Comparison of ENCODE assay signal across 8 cellular contexts in the genomic region with DNA sequence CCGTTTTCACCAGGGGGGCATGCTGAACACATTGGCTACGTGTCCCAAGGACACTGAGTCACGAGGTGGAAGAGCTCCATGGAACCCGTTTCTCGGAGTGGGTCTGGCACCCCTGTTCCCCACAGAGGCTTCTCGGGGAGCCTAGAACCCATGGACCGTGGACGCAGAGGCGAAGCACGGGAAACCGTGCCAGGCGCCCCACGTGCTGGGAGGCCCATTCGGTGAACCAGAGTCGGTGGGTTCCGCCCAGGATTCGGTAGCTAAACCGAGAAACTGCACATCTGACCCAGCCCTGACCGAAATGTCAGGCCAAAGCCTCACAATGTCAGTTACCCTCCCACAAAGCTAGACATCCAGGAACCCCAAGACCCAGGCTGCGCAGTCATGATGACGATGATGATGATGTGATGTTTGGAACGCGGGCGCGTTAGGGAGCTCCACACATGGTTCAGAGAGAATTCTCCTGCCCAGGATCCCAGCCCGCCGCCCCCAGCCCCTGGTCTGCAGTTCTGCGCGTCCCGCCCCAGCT. TPM values are rescaled to one million over a fixed set of nuclear protein-coding genes. Genes with fewer than 3 reads are reported as not detected.
DNase-seq lines count a peak whose midpoint lies in the region; ATAC-seq and TF ChIP-seq lines count a peak whose summit lies in the region.

No MANE protein-coding gene starts in this region.

- peak overlapping the region; percentile 91 for H3K4me3 ChIP-seq in fibroblast of mammary gland (ENCODE audit: control insufficient read depth, low read depth, low read length)
- H3K4me3 ChIP-seq in neural progenitor cell: peak overlapping the region; percentile 89

- no peaks in the 10 kb centered on the region for H3K4me1 ChIP-seq in neural progenitor cell

- H3K27me3 ChIP-seq in neural progenitor cell: peaks cover 11% of the 10 kb centered on the region

- H3K36me3 ChIP-seq in neural progenitor cell: no peaks in the 10 kb centered on the region

- peaks cover 44% of the 10 kb centered on the region for H3K4me1 Mint-ChIP-seq in activated naive CD4-positive, alpha-beta T cell treated with anti-CD3 and anti-CD28 coated beads for 36 hours (ENCODE audit: low read depth)
- peaks cover 39% of the 10 kb centered on the region for H3K4me1 Mint-ChIP-seq in neural progenitor cell

- TF ChIP-seq CTCF in fibroblast of mammary gland (conservative IDR thresholded peaks at IDR 0.05; ENCODE audit: control insufficient read depth, insufficient read depth, low read depth, low read length) (no peak), neural progenitor cell (IDR thresholded peaks at IDR 0.05) (no peak)

- peak overlapping the region; percentile 84 for H3K4me3 Mint-ChIP-seq in activated naive CD4-positive, alpha-beta T cell treated with anti-CD3 and anti-CD28 coated beads for 36 hours
- H3K4me3 Mint-ChIP-seq in neural progenitor cell: peak overlapping the region; percentile 99

- no peaks in the 10 kb centered on the region for H3K9me3 Mint-ChIP-seq in activated naive CD4-positive, alpha-beta T cell treated with anti-CD3 and anti-CD28 coated beads for 36 hours
- peaks cover 10% of the 10 kb centered on the region for H3K9me3 Mint-ChIP-seq in neural progenitor cell

- no peak overlapping the region for H3K27ac ChIP-seq in neural progenitor cell

- H3K27ac Mint-ChIP-seq in activated naive CD4-positive, alpha-beta T cell treated with anti-CD3 and anti-CD28 coated beads for 36 hours: peak overlapping the region; percentile 93
- peak overlapping the region; percentile 96 for H3K27ac Mint-ChIP-seq in neural progenitor cell

- peak overlapping the region; percentile 88 for H2AFZ ChIP-seq in neural progenitor cell (replicated peaks)

- H3K9ac ChIP-seq in neural progenitor cell: peak overlapping the region; percentile 36

- DNase-seq in activated naive CD4-positive, alpha-beta T cell treated with anti-CD3 and anti-CD28 coated beads for 36 hours: no peak
- no peak for DNase-seq in activated naive CD4-positive, alpha-beta T cell treated with anti-CD3 and anti-CD28 coated beads, Interleukin-2, amount 50 U/mL, for 16 hours
- peak; percentile 17 to 19 for DNase-seq in activated CD4-positive, alpha-beta T cell treated with anti-CD3 and anti-CD28 coated beads, Interleukin-2, amount 50 U/mL, for 4 hours
- DNase-seq in fibroblast of mammary gland (ENCODE audit: low read depth) (peak; percentile 71), neural progenitor cell (ENCODE audit: low spot score) (no peak), SK-N-DZ (ENCODE audit: low spot score) (no peak), GM03348 (ENCODE audit: low spot score) (no peak)

- intact Hi-C loops in activated naive CD4-positive, alpha-beta T cell treated with anti-CD3 and anti-CD28 coated beads for 36 hours (cut with micrococcal nuclease): loop anchor here (1.0 to 10.0 kb wide), 8 partner anchors 27 to 813 kb away; a partner anchor contains a TSS

- H3K79me2 ChIP-seq in neural progenitor cell (ENCODE audit: low read depth): no peaks in the 10 kb centered on the region

- peak; percentile 7 for ATAC-seq in HG03280 (IDR thresholded peaks at IDR 0.05; ENCODE audit: unreplicated experiment)

- peaks cover 24% of the 10 kb centered on the region for H3F3A ChIP-seq in neural progenitor cell (ENCODE audit: low read depth)

- peaks cover 3% of the 10 kb centered on the region for H3K36me3 Mint-ChIP-seq in activated naive CD4-positive, alpha-beta T cell treated with anti-CD3 and anti-CD28 coated beads for 36 hours (ENCODE audit: low read depth)
- H3K36me3 Mint-ChIP-seq in neural progenitor cell: peaks cover 6% of the 10 kb centered on the region

- H3K9me3 ChIP-seq in neural progenitor cell (ENCODE audit: low read depth): no peaks in the 10 kb centered on the region

- H3K27me3 Mint-ChIP-seq in activated naive CD4-positive, alpha-beta T cell treated with anti-CD3 and anti-CD28 coated beads for 36 hours (ENCODE audit: low read depth): peaks cover 3% of the 10 kb centered on the region
- H3K27me3 Mint-ChIP-seq in neural progenitor cell (ENCODE audit: insufficient read depth, low read depth): peaks cover 45% of the 10 kb centered on the region

- CTCF ChIA-PET in activated naive CD4-positive, alpha-beta T cell treated with anti-CD3 and anti-CD28 coated beads for 36 hours (lab: Charles Lee): interaction anchor here (0.7 to 5.2 kb wide), 6 partner anchors 27 to 955 kb away, joined by 3 to 56 read pairs (median 4); a partner anchor contains a TSS

- no peaks in the 10 kb centered on the region for H4K20me1 ChIP-seq in neural progenitor cell (ENCODE audit: low read depth)

- peak overlapping the region; percentile 97 for H3K4me2 ChIP-seq in neural progenitor cell

RNA-seq across cellular contexts. Expression of a gene that starts 28.5 kb away (rescaled TPM):
- total RNA-seq in activated naive CD4-positive, alpha-beta T cell treated with anti-CD3 and anti-CD28 coated beads for 36 hours: not detected
- total RNA-seq in neural progenitor cell (ENCODE audit: low replicate concordance): 0.26 and 0.59 TPM in 2 replicates
- 0.47 and 0.64 TPM in 2 replicates for polyA plus RNA-seq in SK-N-DZ (2014; cell fraction: cytosol; rRNA removed)
- 0.39 TPM in 1 of 2 replicates, not detected in the other for polyA plus RNA-seq in SK-N-DZ (2014; cell fraction: nucleus; rRNA removed)

Comparison
In these comparisons a context has a peak if more than half of its experiments do, and no peak if none do; other contexts are left out.
1. DNase-seq: peak in activated CD4-positive, alpha-beta T cell treated with anti-CD3 and anti-CD28 coated beads, Interleukin-2, amount 50 U/mL, for 4 hours (2 of 2) and fibroblast of mammary gland (single experiment); none in activated naive CD4-positive, alpha-beta T cell treated with anti-CD3 and anti-CD28 coated beads for 36 hours (single experiment), activated naive CD4-positive, alpha-beta T cell treated with anti-CD3 and anti-CD28 coated beads, Interleukin-2, amount 50 U/mL, for 16 hours (single experiment), neural progenitor cell (single experiment), SK-N-DZ (single experiment) and GM03348 (single experiment).